In the genomic region with DNA sequence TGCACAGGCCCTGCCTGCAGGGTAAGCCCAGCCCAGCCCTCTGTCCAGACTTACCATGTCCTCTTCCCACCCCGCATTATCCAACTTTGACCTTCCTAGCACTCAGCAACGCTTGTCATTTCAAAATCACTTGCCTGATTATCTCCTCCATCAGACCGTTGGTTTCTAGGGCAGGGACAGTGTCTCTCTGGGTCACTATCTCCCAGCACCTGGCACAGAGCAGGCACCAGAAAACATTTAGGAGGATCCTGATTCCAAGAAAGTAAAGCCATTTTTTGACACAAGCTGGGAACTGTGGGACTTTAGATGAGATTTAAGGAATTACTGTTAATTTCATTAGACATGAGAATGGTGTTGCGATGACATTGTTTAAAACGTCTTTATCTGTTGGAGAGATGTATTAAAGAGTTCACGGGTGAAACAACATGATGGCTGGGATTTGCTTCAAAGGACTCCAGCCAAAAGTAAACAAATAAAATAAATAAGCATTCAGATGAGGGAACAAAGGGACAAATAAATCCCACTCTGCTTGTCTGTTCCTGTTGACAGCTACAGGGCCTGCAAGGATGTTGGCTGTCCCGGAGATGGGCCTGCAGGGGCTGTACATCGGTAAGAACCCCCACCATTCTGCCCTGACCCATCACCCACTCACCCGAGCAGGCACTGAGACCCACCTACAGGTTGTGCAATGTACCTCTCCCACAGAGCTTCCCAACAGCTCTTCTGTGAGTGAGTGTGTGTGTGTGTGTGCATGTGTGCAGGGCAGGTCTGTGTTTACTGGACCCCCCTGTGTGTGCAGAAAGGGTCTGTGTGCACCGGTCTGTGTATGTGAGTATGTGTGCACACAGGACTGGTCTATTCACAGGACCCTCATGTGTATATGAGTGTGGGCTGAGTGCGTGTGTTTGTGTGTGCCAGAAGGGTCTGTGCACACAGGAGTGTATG, we compare ENCODE assay signal across 29 cellular contexts. TPM values are rescaled to one million over a fixed set of nuclear protein-coding genes. Genes with fewer than 3 reads are reported as not detected.
DNase-seq lines count a peak whose midpoint lies in the region; ATAC-seq, FAIRE-seq and TF ChIP-seq lines count a peak whose summit lies in the region.
"Had no signal": no experiment of that assay in that cellular context is flagged by ENCODE, and none has a peak within 500 bp of the region (broad histone marks: within the 10 kb centered on the region; RNA-seq: fewer than 3 reads in every experiment).

No MANE protein-coding gene starts in this region.

- TF ChIP-seq RAD21 in K562 (CRISPR knock-in tag; conservative IDR thresholded peaks at IDR 0.05 in 1 of 2, IDR thresholded peaks at IDR 0.05 in 1 of 2), result no peak

- intact Hi-C loops in K562 (cut with micrococcal nuclease) (no loop called here), right lobe of liver (cut with DNase I) (no loop called here)

- TF ChIP-seq POLR2A in K562 (conservative IDR thresholded peaks at IDR 0.05), result no peak
- no peak for TF ChIP-seq POLR2A in right lobe of liver (IDR thresholded peaks at IDR 0.05)

- CTCF ChIA-PET in K562 (lab: Yijun Ruan, JAX; ENCODE audit: low intra/inter-chr PET ratio), result interaction anchor here (0.6 kb wide), 1 partner anchor 51 kb away, joined by 4 read pairs; no protein-coding TSS in a partner anchor

- H3K36me3 ChIP-seq in K562 (ENCODE audit: control insufficient read depth, insufficient read depth, low read length) (no peaks in the 10 kb centered on the region), right lobe of liver (no peaks in the 10 kb centered on the region)
- H3K36me3 ChIP-seq: breast epithelium, thyroid gland had no signal

- POLR2A ChIA-PET in K562 (lab: Yijun Ruan, JAX), result no interaction called here

- H3K4me1 ChIP-seq in K562 (replicated peaks in 1 of 2; ENCODE audit: control insufficient read depth in 2 of 2, insufficient read depth in 2 of 2, low read length in 2 of 2) (peaks cover 3 to 20% of the 10 kb centered on the region in 2 experiments; a peak in 3 of 5 replicates), right lobe of liver (peaks cover 0 to 37% (median 6%) of the 10 kb centered on the region in 4 donors)

- no peak; the same call in 1 of the 2 replicates for TF ChIP-seq EP300 in K562 (IDR thresholded peaks at IDR 0.05; ENCODE audit: low read length)

- in situ Hi-C loops in K562 (cut with MboI), result no loop called here

- H3K4me2 ChIP-seq in K562 (ENCODE audit: insufficient read depth, low read length), result no peak overlapping the region

- H3K9me3 ChIP-seq in K562 (replicated peaks; ENCODE audit: control insufficient read depth, insufficient read depth, low read depth, low read length), result no peaks in the 10 kb centered on the region
- no peaks in the 10 kb centered on the region for H3K9me3 ChIP-seq in right lobe of liver
- H3K9me3 ChIP-seq: breast epithelium, thyroid gland had no signal

- no peaks in the 10 kb centered on the region for H3K79me2 ChIP-seq in K562 (ENCODE audit: control insufficient read depth, insufficient read depth, low read length)

- no peaks in the 10 kb centered on the region for H4K20me1 ChIP-seq in K562 (replicated peaks; ENCODE audit: control insufficient read depth, insufficient read depth, low read length)

- no peak overlapping the region for H3K27ac Mint-ChIP-seq in mesothelial cell of epicardium
- H3K27ac Mint-ChIP-seq: activated CD4-positive, alpha-beta T cell treated with anti-CD3 and anti-CD28 coated beads, Interleukin-2, amount 10 ng/mL, durations not matched to agents 7 days and 5 days; CD4-positive, alpha-beta memory T cell; dendritic cell treated with granulocyte-macrophage colony-stimulating factor and Interleukin-4, amounts not matched to agents 40 ng/mL and 50 ng/mL, for 4 days had no signal

- TF ChIP-seq CTCF in K562 (IDR thresholded peaks at IDR 0.05 in 2 of 3, conservative IDR thresholded peaks at IDR 0.05 in 1 of 3; ENCODE audit: insufficient read depth in 2 of 3, low read depth in 1 of 3, low read length in 3 of 3), result no peak
- no peak for TF ChIP-seq CTCF in right lobe of liver (IDR thresholded peaks at IDR 0.05)
- TF ChIP-seq CTCF in mesothelial cell of epicardium (IDR thresholded peaks at IDR 0.05; ENCODE audit: unreplicated experiment), result no peak

- H3K36me3 Mint-ChIP-seq in mesothelial cell of epicardium, result peaks cover under 1% of the 10 kb centered on the region
- H3K36me3 Mint-ChIP-seq: CD4-positive, alpha-beta memory T cell; naive thymus-derived CD4-positive, alpha-beta T cell had no signal

- 24% methylated on average over 10 of the region's 11 CpGs for WGBS in K562 (ENCODE audit: insufficient coverage, low coverage, missing lambda C conversion rate)
- 36% methylated on average over 8 of the region's 11 CpGs for WGBS in right lobe of liver (ENCODE audit: insufficient coverage, low coverage, low lambda C conversion rate, missing lambda C conversion rate)

- peaks cover 16% of the 10 kb centered on the region for H3K4me1 Mint-ChIP-seq in mesothelial cell of epicardium
- H3K4me1 Mint-ChIP-seq: activated CD4-positive, alpha-beta T cell treated with anti-CD3 and anti-CD28 coated beads, Interleukin-2, amount 10 ng/mL, durations not matched to agents 7 days and 5 days; CD4-positive, alpha-beta memory T cell had no signal

- H3K27me3 Mint-ChIP-seq in mesothelial cell of epicardium (ENCODE audit: low read depth), result peaks cover 4% of the 10 kb centered on the region

- no peak overlapping the region for H3K4me3 Mint-ChIP-seq in mesothelial cell of epicardium
- H3K4me3 Mint-ChIP-seq: activated CD4-positive, alpha-beta T cell treated with anti-CD3 and anti-CD28 coated beads, Interleukin-2, amount 10 ng/mL, durations not matched to agents 7 days and 5 days; CD4-positive, alpha-beta memory T cell; dendritic cell treated with granulocyte-macrophage colony-stimulating factor and Interleukin-4, amounts not matched to agents 40 ng/mL and 50 ng/mL, for 4 days; naive thymus-derived CD4-positive, alpha-beta T cell had no signal

- H3K4me3 ChIP-seq in K562, result no peak overlapping the region
- H3K4me3 ChIP-seq in right lobe of liver, result no peak overlapping the region
- H3K4me3 ChIP-seq: breast epithelium, thyroid gland had no signal

- no peak overlapping the region for H3K9ac ChIP-seq in K562 (ENCODE audit: insufficient read depth in 1 of 2, low read depth in 2 of 2, low read length in 2 of 2)

- peak; percentile 4 for DNase-seq in 8988T
- DNase-seq in DMS153 treated with DMSO at 0.1 percent for 48 hours (lab: John Stamatoyannopoulos, UW; ENCODE audit: unreplicated experiment), result peak; percentile 9
- DNase-seq in K562 (ENCODE audit: extremely low read depth in 1 of 4, low spot score in 3 of 4), result no peak
- DNase-seq in right lobe of liver, result peak in 1 of 3 donors; percentile 56
- no peak for DNase-seq in mesenteric fat pad (ENCODE audit: low spot score)
- DNase-seq in mesothelial cell of epicardium (ENCODE audit: low spot score in 2 of 2, unreplicated experiment in 2 of 2), result no peak
- DNase-seq in NCI-H748 treated with DMSO at 0.1 percent for 48 hours (lab: John Stamatoyannopoulos, UW), result no peak
- DNase-seq: activated CD4-positive, alpha-beta T cell treated with anti-CD3 and anti-CD28 coated beads, Interleukin-2, amount 10 ng/mL, durations not matched to agents 7 days and 5 days; activated CD8-positive, alpha-beta memory T cell treated with anti-CD3 and anti-CD28 coated beads, Interleukin-2, amount 50 U/mL, for 4 hours; activated effector memory CD4-positive, alpha-beta T cell treated with Interleukin-2 at 50 U/mL for 16 hours; CD4-positive, alpha-beta memory T cell; DMS79 treated with DMSO at 0.1 percent for 48 hours; foreskin fibroblast; hypothalamus; Karpas-422; mesenchymal stem cell; naive thymus-derived CD4-positive, alpha-beta T cell; NCI-H1092; NCI-H2081; NCI-H524 treated with DMSO at 0.1 percent for 48 hours; SHP77; stimulated activated CD4-positive, alpha-beta T cell treated with anti-CD3 and anti-CD28 coated beads, Interleukin-2, amount 100 ng/mL, for 24 hours; stimulated activated naive CD4-positive, alpha-beta T cell treated with Interleukin-2 at 50 U/mL for 16 hours; thyroid gland had no signal

- H3K9me1 ChIP-seq in K562 (ENCODE audit: control insufficient read depth, insufficient read depth, low read length), result no peaks in the 10 kb centered on the region

- no peak for ATAC-seq in K562
- peak; percentile 43 to 84 (median 56) for ATAC-seq in right lobe of liver
- ATAC-seq: naive thymus-derived CD4-positive, alpha-beta T cell had no signal

- H3K9me3 Mint-ChIP-seq in mesothelial cell of epicardium, result no peaks in the 10 kb centered on the region
- H3K9me3 Mint-ChIP-seq: activated CD4-positive, alpha-beta T cell treated with anti-CD3 and anti-CD28 coated beads, Interleukin-2, amount 10 ng/mL, durations not matched to agents 7 days and 5 days; CD4-positive, alpha-beta memory T cell; dendritic cell treated with granulocyte-macrophage colony-stimulating factor and Interleukin-4, amounts not matched to agents 40 ng/mL and 50 ng/mL, for 4 days; naive thymus-derived CD4-positive, alpha-beta T cell had no signal

- no TSS peak for BruUV-seq in K562 (replicated peaks; lab: Mats Ljungman, UMichigan)

- H3K27me3 ChIP-seq in K562 (ENCODE audit: control insufficient read depth in 2 of 2, insufficient read depth in 2 of 2, low read length in 2 of 2) (no peaks in the 10 kb centered on the region), right lobe of liver (no peaks in the 10 kb centered on the region)
- H3K27me3 ChIP-seq: thyroid gland had no signal

- FAIRE-seq in K562 (lab: Jason Lieb, UNC), result no peak
- FAIRE-seq: keratinocyte had no signal

- no peak overlapping the region for H3K27ac ChIP-seq in K562 (ENCODE audit: extremely low read depth, low read depth, low read length)
- peak overlapping the region in 1 of 3 donors; percentile 40 for H3K27ac ChIP-seq in right lobe of liver
- H3K27ac ChIP-seq: thyroid gland had no signal

- no peak overlapping the region for H2AFZ ChIP-seq in K562 (ENCODE audit: low read depth, low read length)

RNA-seq across cellular contexts. Expression of a gene that starts 5.9 kb away (rescaled TPM):
- 0.19 TPM in 1 of 2 replicates, not detected in the other for total RNA-seq in K562 (2011; cell fraction: chromatin; rRNA removed; ENCODE audit: low replicate concordance)
- 0.17 TPM in 1 of 2 replicates, not detected in the other for total RNA-seq in K562 (2011; cell fraction: nucleolus; rRNA removed)
- not detected in 2 replicates for total RNA-seq in K562 (2011; cell fraction: nucleoplasm; rRNA removed)
- total RNA-seq in K562 (2014; rRNA removed), result not detected in 2 replicates
- total RNA-seq in K562 (2014; rRNA removed; fragmentation: Illumina TruSeq; extraction: Trizol), result not detected in 2 replicates
- total RNA-seq in K562 (2015; rRNA removed; fragmentation: Illumina TruSeq; extraction: Trizol), result not detected in 2 replicates
- 0.07 TPM in 1 of 2 replicates, not detected in the other for total RNA-seq in K562 (2021)
- not detected in 2 replicates for polyA plus RNA-seq in K562 (2011; rRNA removed)
- 0.03 TPM in 1 of 2 replicates, not detected in the other for polyA plus RNA-seq in K562 (2011; cell fraction: cytosol; rRNA removed)
- 0.07 and 0.21 TPM in 2 replicates for polyA plus RNA-seq in K562 (2011; cell fraction: nucleus; rRNA removed)
- polyA plus RNA-seq in K562 (2012), result 0.22 and 0.62 TPM in 2 replicates
- polyA plus RNA-seq in K562 (2014; fragmentation: Illumina TruSeq; extraction: Trizol), result 0.03 TPM in 1 of 2 replicates, not detected in the other
- polyA plus RNA-seq in K562 (2014; fragmentation: Nextera tagmentation; extraction: Ambion mirVana), result not detected
- not detected in 2 replicates for polyA plus RNA-seq in K562 (2014; rRNA removed)
- polyA minus RNA-seq in K562 (2011; rRNA and poly(A)+ RNA removed), result 0.06 TPM in 1 of 2 replicates, not detected in the other
- not detected in 2 replicates for polyA minus RNA-seq in K562 (2011; cell fraction: cytosol; rRNA and poly(A)+ RNA removed)
- 0.13 TPM in 1 of 2 replicates, not detected in the other for polyA minus RNA-seq in K562 (2011; cell fraction: nucleus; rRNA and poly(A)+ RNA removed)
- total RNA-seq in right lobe of liver, result 1 to 10 TPM in 3 of 6 experiments, under 1 TPM in 3; 0.46 to 2.2 (median 0.97) TPM
- total RNA-seq in mesenteric fat pad, result 28.0 TPM
- total RNA-seq in mesothelial cell of epicardium, result 11.5 to 13.0 TPM (median 12.0 TPM) in 3 replicates
- total RNA-seq: activated CD4-positive, alpha-beta T cell treated with anti-CD3 and anti-CD28 coated beads, Interleukin-2, amount 10 ng/mL, durations not matched to agents 7 days and 5 days; CD4-positive, alpha-beta memory T cell; naive thymus-derived CD4-positive, alpha-beta T cell had no signal
- polyA plus RNA-seq: keratinocyte had no signal

RNA-seq across cellular contexts. Expression of a gene that starts 26.0 kb away (rescaled TPM):
- total RNA-seq in K562 (2011; cell fraction: chromatin; rRNA removed; ENCODE audit: low replicate concordance), result not detected in 2 replicates
- total RNA-seq in K562 (2011; cell fraction: nucleolus; rRNA removed), result not detected in 2 replicates
- total RNA-seq in K562 (2011; cell fraction: nucleoplasm; rRNA removed), result 0.07 TPM in 1 of 2 replicates, not detected in the other
- 0.05 TPM in 1 of 2 replicates, not detected in the other for total RNA-seq in K562 (2014; rRNA removed)
- total RNA-seq in K562 (2014; rRNA removed; fragmentation: Illumina TruSeq; extraction: Trizol), result not detected in 2 replicates
- total RNA-seq in K562 (2015; rRNA removed; fragmentation: Illumina TruSeq; extraction: Trizol), result not detected in 2 replicates
- 0.04 and 0.07 TPM in 2 replicates for total RNA-seq in K562 (2021)
- polyA plus RNA-seq in K562 (2011; rRNA removed), result not detected in 2 replicates
- polyA plus RNA-seq in K562 (2011; cell fraction: cytosol; rRNA removed), result under 0.01 TPM in 1 of 2 replicates, not detected in the other
- 0.01 TPM in 1 of 2 replicates, not detected in the other for polyA plus RNA-seq in K562 (2011; cell fraction: nucleus; rRNA removed)
- polyA plus RNA-seq in K562 (2012), result 0.01 TPM in 1 of 2 replicates, not detected in the other
- polyA plus RNA-seq in K562 (2014; fragmentation: Illumina TruSeq; extraction: Trizol), result not detected in 2 replicates
- polyA plus RNA-seq in K562 (2014; fragmentation: Nextera tagmentation; extraction: Ambion mirVana), result not detected
- polyA plus RNA-seq in K562 (2014; rRNA removed), result not detected in 2 replicates
- 0.04 TPM in 1 of 2 replicates, not detected in the other for polyA minus RNA-seq in K562 (2011; rRNA and poly(A)+ RNA removed)
- not detected in 2 replicates for polyA minus RNA-seq in K562 (2011; cell fraction: cytosol; rRNA and poly(A)+ RNA removed)
- not detected in 2 replicates for polyA minus RNA-seq in K562 (2011; cell fraction: nucleus; rRNA and poly(A)+ RNA removed)
- total RNA-seq in right lobe of liver, result 10 to 100 TPM in 2 of 6 experiments, 1 to 10 TPM in 4; 2.6 to 13.9 (median 5.7) TPM
- 45.1 TPM for total RNA-seq in mesenteric fat pad
- total RNA-seq in mesothelial cell of epicardium, result 0.04 TPM in 1 of 3 replicates, not detected in the others
- total RNA-seq: activated CD4-positive, alpha-beta T cell treated with anti-CD3 and anti-CD28 coated beads, Interleukin-2, amount 10 ng/mL, durations not matched to agents 7 days and 5 days; H4 had no signal
- polyA plus RNA-seq: CD4-positive, alpha-beta memory T cell; keratinocyte; naive thymus-derived CD4-positive, alpha-beta T cell had no signal

RNA-seq across cellular contexts. Expression of a gene that starts 29.2 kb away (rescaled TPM):
- 2.9 and 14.4 TPM in 2 replicates for total RNA-seq in K562 (2011; cell fraction: chromatin; rRNA removed; ENCODE audit: low replicate concordance)
- total RNA-seq in K562 (2011; cell fraction: nucleolus; rRNA removed), result 19.0 and 21.1 TPM in 2 replicates
- 11.5 and 13.1 TPM in 2 replicates for total RNA-seq in K562 (2011; cell fraction: nucleoplasm; rRNA removed)
- total RNA-seq in K562 (2014; rRNA removed) (65.7 and 101 TPM in 2 replicates), K562 (2014; rRNA removed; fragmentation: Illumina TruSeq; extraction: Trizol) (12.2 and 16.3 TPM in 2 replicates), K562 (2015; rRNA removed; fragmentation: Illumina TruSeq; extraction: Trizol) (34.5 and 35.8 TPM in 2 replicates), K562 (2021) (70.6 and 79.9 TPM in 2 replicates), right lobe of liver (10 to 100 TPM in 3 of 6 experiments, 1 to 10 TPM in 3; 9.6 to 11.7 (median 9.9) TPM), mesenteric fat pad (37.5 TPM), mesothelial cell of epicardium (24.3 to 26.5 TPM (median 24.9 TPM) in 3 replicates)
- polyA plus RNA-seq in K562 (2011; rRNA removed) (22.8 and 42.8 TPM in 2 replicates), K562 (2014; fragmentation: Illumina TruSeq; extraction: Trizol) (23.4 and 63.9 TPM in 2 replicates), K562 (2014; fragmentation: Nextera tagmentation; extraction: Ambion mirVana) (1 to 10 TPM; 1.4 to 4.9 TPM), K562 (2014; rRNA removed) (37.2 and 53.4 TPM in 2 replicates)
- polyA plus RNA-seq in K562 (2011; cell fraction: cytosol; rRNA removed), result 58.3 and 121 TPM in 2 replicates
- 36.6 TPM in 2 replicates for polyA plus RNA-seq in K562 (2011; cell fraction: nucleus; rRNA removed)
- polyA plus RNA-seq in K562 (2012), result 27.7 and 47.5 TPM in 2 replicates
- 11.5 and 16.8 TPM in 2 replicates for polyA minus RNA-seq in K562 (2011; rRNA and poly(A)+ RNA removed)
- polyA minus RNA-seq in K562 (2011; cell fraction: cytosol; rRNA and poly(A)+ RNA removed), result 37.8 and 38.8 TPM in 2 replicates
- 6.7 and 13.6 TPM in 2 replicates for polyA minus RNA-seq in K562 (2011; cell fraction: nucleus; rRNA and poly(A)+ RNA removed)

RNA-seq across cellular contexts. Expression of a gene that starts 42.9 kb away (rescaled TPM):
- 0.23 TPM in 1 of 2 replicates, not detected in the other for total RNA-seq in K562 (2011; cell fraction: chromatin; rRNA removed; ENCODE audit: low replicate concordance)
- total RNA-seq in K562 (2011; cell fraction: nucleolus; rRNA removed), result 0.26 TPM in 1 of 2 replicates, not detected in the other
- total RNA-seq in K562 (2011; cell fraction: nucleoplasm; rRNA removed), result not detected in 2 replicates
- total RNA-seq in K562 (2014; rRNA removed) (not detected in 2 replicates), K562 (2014; rRNA removed; fragmentation: Illumina TruSeq; extraction: Trizol) (not detected in 2 replicates), K562 (2015; rRNA removed; fragmentation: Illumina TruSeq; extraction: Trizol) (not detected in 2 replicates), K562 (2021) (not detected in 2 replicates), right lobe of liver (not detected), mesenteric fat pad (not detected), mesothelial cell of epicardium (0.27 to 0.40 TPM (median 0.34 TPM) in 3 replicates)
- polyA plus RNA-seq in K562 (2011; rRNA removed) (0.04 TPM in 1 of 2 replicates, not detected in the other), K562 (2014; fragmentation: Illumina TruSeq; extraction: Trizol) (not detected in 2 replicates), K562 (2014; fragmentation: Nextera tagmentation; extraction: Ambion mirVana) (not detected), K562 (2014; rRNA removed) (not detected in 2 replicates)
- 0.06 TPM in 1 of 2 replicates, not detected in the other for polyA plus RNA-seq in K562 (2011; cell fraction: cytosol; rRNA removed)
- polyA plus RNA-seq in K562 (2011; cell fraction: nucleus; rRNA removed), result 0.08 and 0.24 TPM in 2 replicates
- polyA plus RNA-seq in K562 (2012), result 0.04 TPM in 1 of 2 replicates, not detected in the other
- not detected in 2 replicates for polyA minus RNA-seq in K562 (2011; rRNA and poly(A)+ RNA removed)
- polyA minus RNA-seq in K562 (2011; cell fraction: cytosol; rRNA and poly(A)+ RNA removed), result not detected in 2 replicates
- polyA minus RNA-seq in K562 (2011; cell fraction: nucleus; rRNA and poly(A)+ RNA removed), result 0.27 TPM in 1 of 2 replicates, not detected in the other
- total RNA-seq: CD4-positive, alpha-beta memory T cell; H4; skeletal muscle tissue had no signal
- polyA plus RNA-seq: naive thymus-derived CD4-positive, alpha-beta T cell had no signal

RNA-seq across cellular contexts. Expression of a gene that starts 48.2 kb away (rescaled TPM):
- 5.7 and 16.6 TPM in 2 replicates for total RNA-seq in K562 (2011; cell fraction: chromatin; rRNA removed; ENCODE audit: low replicate concordance)
- 24.5 and 25.4 TPM in 2 replicates for total RNA-seq in K562 (2011; cell fraction: nucleolus; rRNA removed)
- 11.9 and 14.2 TPM in 2 replicates for total RNA-seq in K562 (2011; cell fraction: nucleoplasm; rRNA removed)
- total RNA-seq in K562 (2014; rRNA removed) (59.3 and 78.6 TPM in 2 replicates), K562 (2014; rRNA removed; fragmentation: Illumina TruSeq; extraction: Trizol) (11.4 and 15.0 TPM in 2 replicates), K562 (2015; rRNA removed; fragmentation: Illumina TruSeq; extraction: Trizol) (36.0 and 36.5 TPM in 2 replicates), K562 (2021) (61.7 and 70.8 TPM in 2 replicates), right lobe of liver (10 to 100 TPM; 27.8 to 43.1 (median 31.6) TPM), mesenteric fat pad (97.3 TPM), mesothelial cell of epicardium (63.0 to 64.2 TPM (median 63.0 TPM) in 3 replicates)
- polyA plus RNA-seq in K562 (2011; rRNA removed) (12.7 and 14.7 TPM in 2 replicates), K562 (2014; fragmentation: Illumina TruSeq; extraction: Trizol) (24.9 and 30.8 TPM in 2 replicates), K562 (2014; fragmentation: Nextera tagmentation; extraction: Ambion mirVana) (under 1 TPM; 0.17 to 0.20 TPM), K562 (2014; rRNA removed) (26.1 and 28.9 TPM in 2 replicates)
- polyA plus RNA-seq in K562 (2011; cell fraction: cytosol; rRNA removed), result 17.4 and 30.9 TPM in 2 replicates
- polyA plus RNA-seq in K562 (2011; cell fraction: nucleus; rRNA removed), result 9.2 and 12.8 TPM in 2 replicates
- 40.5 and 47.1 TPM in 2 replicates for polyA plus RNA-seq in K562 (2012)
- 26.8 and 27.1 TPM in 2 replicates for polyA minus RNA-seq in K562 (2011; rRNA and poly(A)+ RNA removed)
- 27.7 and 39.7 TPM in 2 replicates for polyA minus RNA-seq in K562 (2011; cell fraction: cytosol; rRNA and poly(A)+ RNA removed)
- polyA minus RNA-seq in K562 (2011; cell fraction: nucleus; rRNA and poly(A)+ RNA removed), result 8.3 and 14.2 TPM in 2 replicates

Comparison
In these comparisons a context has a peak if more than half of its experiments do, and no peak if none do; other contexts are left out.
1. DNase-seq: peak in 8988T (single experiment) and DMS153 treated with DMSO at 0.1 percent for 48 hours (single experiment); none in K562 (0 of 4), mesenteric fat pad (single experiment), mesothelial cell of epicardium (0 of 2) and NCI-H748 treated with DMSO at 0.1 percent for 48 hours (single experiment).